ENCODE assay signal across 19 cellular contexts in genomic region chr22:42247596-42247995, GRCh38. TPM values are rescaled to one million over a fixed set of nuclear protein-coding genes. Genes with fewer than 3 reads are reported as not detected.
DNase-seq lines count a peak whose midpoint lies in the region; ATAC-seq, FAIRE-seq and TF ChIP-seq lines count a peak whose summit lies in the region.
"Had no signal": no experiment of that assay in that cellular context is flagged by ENCODE, and none has a peak within 500 bp of the region (broad histone marks: within the 10 kb centered on the region; RNA-seq: fewer than 3 reads in every experiment).

No MANE protein-coding gene starts in this region.

- peak overlapping the region; percentile 7 for H3K27ac Mint-ChIP-seq in activated T-cell treated with anti-CD3 and anti-CD28 coated beads, Interleukin-2, amount 50 U/mL, for 24 hours
- peak overlapping the region in 4 of 7 donors; percentile 7 to 74 (median 28) for H3K27ac Mint-ChIP-seq in CD4-positive, alpha-beta memory T cell
- H3K27ac Mint-ChIP-seq in T-helper 17 cell = peak overlapping the region; percentile 87

- CTCF ChIA-PET in CD4-positive, alpha-beta memory T cell (lab: Charles Lee; ENCODE audit: partially characterized antibody) = no interaction called here

- DNase-seq in activated T-cell treated with anti-CD3 and anti-CD28 coated beads, Interleukin-2, amount 50 U/mL, for 24 hours = no peak
- no peak for DNase-seq in activated T-cell treated with anti-CD3 and anti-CD28 coated beads, Interleukin-2, amount 50 U/mL, for 48 hours
- no peak for DNase-seq in CD4-positive, alpha-beta memory T cell
- DNase-seq in T-helper 17 cell (no peak), keratinocyte (ENCODE audit: low read depth, low spot score) (no peak), NCI-H82 treated with DMSO at 0.1 percent for 48 hours (lab: John Stamatoyannopoulos, UW; ENCODE audit: unreplicated experiment) (no peak), kidney tubule cell (ENCODE audit: low spot score) (no peak)
- DNase-seq: ACHN; Caco-2; CD4-positive, CD25-positive, alpha-beta regulatory T cell; DND-41; GDM1; GM23248 had no signal

- peaks cover 27% of the 10 kb centered on the region for H4K20me1 ChIP-seq in keratinocyte (ENCODE audit: control insufficient read depth, extremely low read depth, insufficient read depth, low read length)

- H3K4me3 ChIP-seq in CD4-positive, alpha-beta memory T cell (ENCODE audit: low read length in 2 of 2) = no peak overlapping the region
- no peak overlapping the region for H3K4me3 ChIP-seq in keratinocyte (ENCODE audit: control insufficient read depth in 2 of 3, extremely low read depth in 1 of 3, insufficient read depth in 2 of 3, low read depth in 1 of 3, low read length in 3 of 3)
- H3K4me3 ChIP-seq: BLaER1 treated with 17β-estradiol and CSF1 and Interleukin-3, amounts not matched to agents 10 nM and 100 nM; GM23248 had no signal

- dilution Hi-C loops in keratinocyte (cut with MboI; ENCODE audit: extremely low pct_ligation_motif_present, low sequenced_read_pairs) = no loop called here

- no peaks in the 10 kb centered on the region for H3K9me3 ChIP-seq in CD4-positive, alpha-beta memory T cell (ENCODE audit: control insufficient read depth in 1 of 2, low read length in 2 of 2)
- H3K9me3 ChIP-seq in T-helper 17 cell (ENCODE audit: control insufficient read depth, low read length, poor library complexity, severe bottlenecking) (no peaks in the 10 kb centered on the region), keratinocyte (ENCODE audit: control insufficient read depth, low read depth, low read length) (no peaks in the 10 kb centered on the region)
- H3K9me3 ChIP-seq: Caco-2 had no signal

- peaks cover 43% of the 10 kb centered on the region for H3K36me3 Mint-ChIP-seq in activated T-cell treated with anti-CD3 and anti-CD28 coated beads, Interleukin-2, amount 50 U/mL, for 24 hours (ENCODE audit: low read depth)
- peaks cover 14 to 26% of the 10 kb centered on the region in 2 donors for H3K36me3 Mint-ChIP-seq in CD4-positive, alpha-beta memory T cell
- H3K36me3 Mint-ChIP-seq in T-helper 17 cell (ENCODE audit: low read depth) = no peaks in the 10 kb centered on the region

- intact Hi-C loops in CD4-positive, alpha-beta memory T cell (cut with micrococcal nuclease) = no loop called here

- peaks cover 35% of the 10 kb centered on the region for H3K4me1 ChIP-seq in CD4-positive, alpha-beta memory T cell (ENCODE audit: insufficient read depth, low read length)
- H3K4me1 ChIP-seq in keratinocyte (ENCODE audit: control insufficient read depth, extremely low read depth, insufficient read depth, low read length) = peaks cover 9% of the 10 kb centered on the region
- H3K4me1 ChIP-seq: Caco-2 had no signal

- no peak overlapping the region for H3K9ac ChIP-seq in keratinocyte (ENCODE audit: control insufficient read depth, extremely low read depth, insufficient read depth, low read length)
- H3K9ac ChIP-seq: BLaER1 treated with 17β-estradiol and CSF1 and Interleukin-3, amounts not matched to agents 10 nM and 100 nM; GM23248 had no signal

- peak; percentile 79 for FAIRE-seq in keratinocyte (lab: Jason Lieb, UNC)
- FAIRE-seq: H54, HepG2, HTR-8/SVneo had no signal

- no peak overlapping the region for H2AFZ ChIP-seq in keratinocyte (ENCODE audit: control insufficient read depth, low read length)
- H2AFZ ChIP-seq: GM23248 had no signal

- peaks cover 97% of the 10 kb centered on the region for H3K79me2 ChIP-seq in keratinocyte (ENCODE audit: control insufficient read depth, insufficient read depth, low read length)

- H3K4me1 Mint-ChIP-seq in activated T-cell treated with anti-CD3 and anti-CD28 coated beads, Interleukin-2, amount 50 U/mL, for 24 hours (ENCODE audit: low read depth) = peaks cover 58% of the 10 kb centered on the region
- H3K4me1 Mint-ChIP-seq in CD4-positive, alpha-beta memory T cell = peaks cover 42 to 64% (median 52%) of the 10 kb centered on the region in 4 donors
- peaks cover 44% of the 10 kb centered on the region for H3K4me1 Mint-ChIP-seq in T-helper 17 cell

- H3K4me3 Mint-ChIP-seq in activated T-cell treated with anti-CD3 and anti-CD28 coated beads, Interleukin-2, amount 50 U/mL, for 24 hours = no peak overlapping the region
- no peak overlapping the region for H3K4me3 Mint-ChIP-seq in CD4-positive, alpha-beta memory T cell
- H3K4me3 Mint-ChIP-seq in T-helper 17 cell = no peak overlapping the region
- H3K4me3 Mint-ChIP-seq: CD4-positive, CD25-positive, alpha-beta regulatory T cell had no signal

- POLR2A ChIA-PET in CD4-positive, alpha-beta memory T cell (lab: Charles Lee; ENCODE audit: partially characterized antibody) = no interaction called here

- TF ChIP-seq CTCF in keratinocyte (optimal IDR thresholded peaks at IDR 0.05 in 1 of 3, IDR thresholded peaks at IDR 0.05 in 1 of 3, conservative IDR thresholded peaks at IDR 0.05 in 1 of 3; ENCODE audit: extremely low read depth in 1 of 3, insufficient read depth in 2 of 3, low read length in 3 of 3) = no peak

- no peaks in the 10 kb centered on the region for H3K27me3 Mint-ChIP-seq in activated T-cell treated with anti-CD3 and anti-CD28 coated beads, Interleukin-2, amount 50 U/mL, for 24 hours
- H3K27me3 Mint-ChIP-seq in CD4-positive, alpha-beta memory T cell = no peaks in the 10 kb centered on the region
- no peaks in the 10 kb centered on the region for H3K27me3 Mint-ChIP-seq in T-helper 17 cell
- H3K27me3 Mint-ChIP-seq: CD4-positive, CD25-positive, alpha-beta regulatory T cell had no signal

- H3K9me1 ChIP-seq in keratinocyte (ENCODE audit: control insufficient read depth, extremely low read depth, insufficient read depth, low read length) = peaks cover 12% of the 10 kb centered on the region

- peaks cover 4% of the 10 kb centered on the region for H3K36me3 ChIP-seq in CD4-positive, alpha-beta memory T cell (ENCODE audit: insufficient read depth, low read length)
- peaks cover 1 to 11% of the 10 kb centered on the region in 2 experiments for H3K36me3 ChIP-seq in keratinocyte (ENCODE audit: control insufficient read depth in 2 of 2, extremely low read depth in 1 of 2, insufficient read depth in 2 of 2, low read length in 2 of 2)

- H3K27me3 ChIP-seq in CD4-positive, alpha-beta memory T cell (ENCODE audit: insufficient read depth, low read length) = no peaks in the 10 kb centered on the region
- H3K27me3 ChIP-seq in keratinocyte (ENCODE audit: control insufficient read depth, extremely low read depth, insufficient read depth, low read length) = no peaks in the 10 kb centered on the region
- H3K27me3 ChIP-seq: BLaER1 treated with 17β-estradiol and CSF1 and Interleukin-3, amounts not matched to agents 10 nM and 100 nM had no signal

- no peak overlapping the region for H3K27ac ChIP-seq in CD4-positive, alpha-beta memory T cell (ENCODE audit: low read depth, low read length)
- H3K27ac ChIP-seq in keratinocyte (ENCODE audit: control insufficient read depth, insufficient read depth, low read length) = no peak overlapping the region
- H3K27ac ChIP-seq: BLaER1 treated with 17β-estradiol and CSF1 and Interleukin-3, amounts not matched to agents 10 nM and 100 nM; GM23248 had no signal

- no peaks in the 10 kb centered on the region for H3K9me3 Mint-ChIP-seq in activated T-cell treated with anti-CD3 and anti-CD28 coated beads, Interleukin-2, amount 50 U/mL, for 24 hours
- H3K9me3 Mint-ChIP-seq in CD4-positive, alpha-beta memory T cell = peaks cover 0 to 2% (median 0%) of the 10 kb centered on the region in 8 donors
- H3K9me3 Mint-ChIP-seq: CD4-positive, CD25-positive, alpha-beta regulatory T cell had no signal

- H3K4me2 ChIP-seq in keratinocyte (ENCODE audit: control insufficient read depth, extremely low read depth, insufficient read depth, low read depth, low read length) = peak overlapping the region; percentile 55
- H3K4me2 ChIP-seq: BLaER1 treated with 17β-estradiol and CSF1 and Interleukin-3, amounts not matched to agents 10 nM and 100 nM had no signal

- ATAC-seq in T-helper 17 cell (no peak), GM18907 (IDR thresholded peaks at IDR 0.05; ENCODE audit: unreplicated experiment) (no peak)
- ATAC-seq: HCT116, HepG2 had no signal

RNA-seq across cellular contexts. Expression of gene TCF20, which starts 22.9 kb away (rescaled TPM):
- 10 to 100 TPM; 88.7 to 93.4 TPM for total RNA-seq in CD4-positive, alpha-beta memory T cell
- polyA plus RNA-seq in CD4-positive, alpha-beta memory T cell = 1 to 10 TPM in 1 of 2 donors, under 1 TPM in 1; 0.72 to 4.8 TPM
- total RNA-seq in T-helper 17 cell = 10 to 100 TPM; 68.7 to 81.9 TPM
- polyA plus RNA-seq in keratinocyte = 20.9 to 35.0 TPM (median 23.9 TPM) in 3 replicates
- 13.7 TPM for polyA plus RNA-seq in keratinocyte (2011; ENCODE audit: low read depth)
- 23.3 and 25.0 TPM in 2 replicates for polyA plus RNA-seq in keratinocyte (2011; cell fraction: cytosol; rRNA removed)
- 57.0 and 61.1 TPM in 2 replicates for polyA plus RNA-seq in keratinocyte (2011; cell fraction: nucleus; rRNA removed)
- polyA plus RNA-seq in keratinocyte (2012; ENCODE audit: low replicate concordance) = 17.7 and 28.1 TPM in 2 replicates
- polyA minus RNA-seq in keratinocyte = 52.7 to 68.7 TPM (median 57.9 TPM) in 3 replicates
- 40.5 TPM for polyA minus RNA-seq in keratinocyte (2011; cell fraction: cytosol; rRNA and poly(A)+ RNA removed)
- 48.7 and 80.7 TPM in 2 replicates for polyA minus RNA-seq in keratinocyte (2011; cell fraction: nucleus; rRNA and poly(A)+ RNA removed)

Comparison
In these comparisons a context has a peak if more than half of its experiments do, and no peak if none do; other contexts are left out.
1. H3K27ac Mint-ChIP-seq: peak in every context shown above with its lines; median percentile 87 in T-helper 17 cell; 28 in CD4-positive, alpha-beta memory T cell; 7 in activated T-cell treated with anti-CD3 and anti-CD28 coated beads, Interleukin-2, amount 50 U/mL, for 24 hours.